1 cellular context compared by ENCODE assay signal in the genomic region with DNA sequence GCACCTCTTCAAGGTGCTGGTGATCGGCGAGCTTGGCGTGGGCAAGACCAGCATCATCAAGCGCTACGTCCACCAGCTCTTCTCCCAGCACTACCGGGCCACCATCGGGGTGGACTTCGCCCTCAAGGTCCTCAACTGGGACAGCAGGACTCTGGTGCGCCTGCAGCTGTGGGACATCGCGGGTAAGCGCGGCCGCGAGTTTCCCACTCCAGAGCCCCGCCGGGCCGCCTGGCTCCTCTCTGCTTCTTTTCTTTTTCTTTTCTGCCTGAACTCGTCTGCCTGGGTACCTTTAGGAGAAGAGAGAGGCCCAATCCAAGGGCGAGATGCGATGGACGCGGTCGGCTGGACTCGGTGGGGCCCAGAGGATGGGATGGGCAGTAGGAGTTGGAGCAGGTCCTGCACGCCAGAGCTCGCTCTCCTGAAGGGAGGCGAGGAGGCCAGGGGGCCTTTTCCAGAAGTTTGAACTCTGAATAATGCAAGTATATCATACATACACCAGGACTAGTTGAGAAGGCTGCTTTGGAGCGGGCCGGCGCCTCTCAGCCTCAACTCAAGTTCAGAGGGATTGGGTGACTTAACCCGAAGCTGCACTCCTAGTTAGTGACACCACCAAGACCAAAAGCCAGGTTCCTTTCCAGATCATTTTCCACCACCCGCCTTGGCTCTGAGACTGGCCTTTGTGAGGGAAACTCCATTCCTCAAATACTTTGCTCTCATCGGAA.
A peak's percentile ranks its signal among the peaks of the same experiment; 100 is the strongest.
TF ChIP-seq lines count a peak whose summit lies in the region.

No MANE protein-coding gene starts in this region.

TF ChIP-seq in HEK293, 187 proteins besides CTCF, POLR2A, EP300 and RAD21 (continued from another document):
- TF ChIP-seq, protein P1, sequence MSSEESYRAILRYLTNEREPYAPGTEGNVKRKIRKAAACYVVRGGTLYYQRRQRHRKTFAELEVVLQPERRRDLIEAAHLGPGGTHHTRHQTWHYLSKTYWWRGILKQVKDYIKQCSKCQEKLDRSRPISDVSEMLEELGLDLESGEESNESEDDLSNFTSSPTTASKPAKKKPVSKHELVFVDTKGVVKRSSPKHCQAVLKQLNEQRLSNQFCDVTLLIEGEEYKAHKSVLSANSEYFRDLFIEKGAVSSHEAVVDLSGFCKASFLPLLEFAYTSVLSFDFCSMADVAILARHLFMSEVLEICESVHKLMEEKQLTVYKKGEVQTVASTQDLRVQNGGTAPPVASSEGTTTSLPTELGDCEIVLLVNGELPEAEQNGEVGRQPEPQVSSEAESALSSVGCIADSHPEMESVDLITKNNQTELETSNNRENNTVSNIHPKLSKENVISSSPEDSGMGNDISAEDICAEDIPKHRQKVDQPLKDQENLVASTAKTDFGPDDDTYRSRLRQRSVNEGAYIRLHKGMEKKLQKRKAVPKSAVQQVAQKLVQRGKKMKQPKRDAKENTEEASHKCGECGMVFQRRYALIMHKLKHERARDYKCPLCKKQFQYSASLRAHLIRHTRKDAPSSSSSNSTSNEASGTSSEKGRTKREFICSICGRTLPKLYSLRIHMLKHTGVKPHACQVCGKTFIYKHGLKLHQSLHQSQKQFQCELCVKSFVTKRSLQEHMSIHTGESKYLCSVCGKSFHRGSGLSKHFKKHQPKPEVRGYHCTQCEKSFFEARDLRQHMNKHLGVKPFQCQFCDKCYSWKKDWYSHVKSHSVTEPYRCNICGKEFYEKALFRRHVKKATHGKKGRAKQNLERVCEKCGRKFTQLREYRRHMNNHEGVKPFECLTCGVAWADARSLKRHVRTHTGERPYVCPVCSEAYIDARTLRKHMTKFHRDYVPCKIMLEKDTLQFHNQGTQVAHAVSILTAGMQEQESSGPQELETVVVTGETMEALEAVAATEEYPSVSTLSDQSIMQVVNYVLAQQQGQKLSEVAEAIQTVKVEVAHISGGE (tag by site-specific recombination; conservative IDR thresholded peaks at IDR 0.05; ENCODE audit: low read depth), result no peak
- TF ChIP-seq HOXA7 (CRISPR knock-in tag; IDR thresholded peaks at IDR 0.05; ENCODE audit: borderline replicate concordance), result no peak
- TF ChIP-seq, protein P2, sequence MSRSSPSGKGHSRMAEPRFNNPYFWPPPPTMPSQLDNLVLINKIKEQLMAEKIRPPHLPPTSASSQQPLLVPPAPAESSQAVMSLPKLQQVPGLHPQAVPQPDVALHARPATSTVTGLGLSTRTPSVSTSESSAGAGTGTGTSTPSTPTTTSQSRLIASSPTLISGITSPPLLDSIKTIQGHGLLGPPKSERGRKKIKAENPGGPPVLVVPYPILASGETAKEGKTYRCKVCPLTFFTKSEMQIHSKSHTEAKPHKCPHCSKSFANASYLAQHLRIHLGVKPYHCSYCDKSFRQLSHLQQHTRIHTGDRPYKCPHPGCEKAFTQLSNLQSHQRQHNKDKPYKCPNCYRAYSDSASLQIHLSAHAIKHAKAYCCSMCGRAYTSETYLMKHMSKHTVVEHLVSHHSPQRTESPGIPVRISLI (tag by site-specific recombination; IDR thresholded peaks at IDR 0.05), result no peak
- TF ChIP-seq, protein P3, sequence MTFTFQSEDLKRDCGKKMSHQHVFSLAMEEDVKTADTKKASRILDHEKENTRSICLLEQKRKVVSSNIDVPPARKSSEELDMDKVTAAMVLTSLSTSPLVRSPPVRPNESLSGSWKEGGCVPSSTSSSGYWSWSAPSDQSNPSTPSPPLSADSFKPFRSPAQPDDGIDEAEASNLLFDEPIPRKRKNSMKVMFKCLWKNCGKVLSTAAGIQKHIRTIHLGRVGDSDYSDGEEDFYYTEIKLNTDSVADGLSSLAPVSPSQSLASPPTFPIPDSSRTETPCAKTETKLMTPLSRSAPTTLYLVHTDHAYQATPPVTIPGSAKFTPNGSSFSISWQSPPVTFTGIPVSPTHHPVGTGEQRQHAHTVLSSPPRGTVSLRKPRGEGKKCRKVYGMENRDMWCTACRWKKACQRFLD (tag by site-specific recombination; IDR thresholded peaks at IDR 0.05), result no peak
- TF ChIP-seq ZNF473 (tag by site-specific recombination; IDR thresholded peaks at IDR 0.05), result no peak
- TF ChIP-seq ZNF521 (tag by site-specific recombination; IDR thresholded peaks at IDR 0.05), result no peak
- TF ChIP-seq, protein P4, sequence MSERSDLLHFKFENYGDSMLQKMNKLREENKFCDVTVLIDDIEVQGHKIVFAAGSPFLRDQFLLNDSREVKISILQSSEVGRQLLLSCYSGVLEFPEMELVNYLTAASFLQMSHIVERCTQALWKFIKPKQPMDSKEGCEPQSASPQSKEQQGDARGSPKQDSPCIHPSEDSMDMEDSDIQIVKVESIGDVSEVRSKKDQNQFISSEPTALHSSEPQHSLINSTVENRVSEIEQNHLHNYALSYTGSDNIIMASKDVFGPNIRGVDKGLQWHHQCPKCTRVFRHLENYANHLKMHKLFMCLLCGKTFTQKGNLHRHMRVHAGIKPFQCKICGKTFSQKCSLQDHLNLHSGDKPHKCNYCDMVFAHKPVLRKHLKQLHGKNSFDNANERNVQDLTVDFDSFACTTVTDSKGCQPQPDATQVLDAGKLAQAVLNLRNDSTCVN (tag by site-specific recombination; optimal IDR thresholded peaks at IDR 0.05), result peak; percentile 45
- TF ChIP-seq ZEB2 (tag by site-specific recombination; IDR thresholded peaks at IDR 0.05), result no peak
- TF ChIP-seq SP2 (tag by site-specific recombination; IDR thresholded peaks at IDR 0.05), result no peak
- no peak for TF ChIP-seq GLI2 (tag by site-specific recombination; IDR thresholded peaks at IDR 0.05; ENCODE audit: borderline replicate concordance, low read depth)
- TF ChIP-seq ZNF140 (tag by site-specific recombination; IDR thresholded peaks at IDR 0.05), result no peak
- TF ChIP-seq ZNF571 (tag by site-specific recombination; IDR thresholded peaks at IDR 0.05), result no peak
- peak; percentile 76 for TF ChIP-seq ZNF335 (tag by site-specific recombination; conservative IDR thresholded peaks at IDR 0.05)
- TF ChIP-seq YY2 (tag by site-specific recombination; IDR thresholded peaks at IDR 0.05), result no peak
- TF ChIP-seq ZNF837 (tag by site-specific recombination; IDR thresholded peaks at IDR 0.05), result no peak
- peak; percentile 77 for TF ChIP-seq ZFP69B (tag by site-specific recombination; IDR thresholded peaks at IDR 0.05)
- peak; percentile 97 for TF ChIP-seq ZNF202 (tag by site-specific recombination; IDR thresholded peaks at IDR 0.05; ENCODE audit: borderline replicate concordance)
- TF ChIP-seq, protein P5, sequence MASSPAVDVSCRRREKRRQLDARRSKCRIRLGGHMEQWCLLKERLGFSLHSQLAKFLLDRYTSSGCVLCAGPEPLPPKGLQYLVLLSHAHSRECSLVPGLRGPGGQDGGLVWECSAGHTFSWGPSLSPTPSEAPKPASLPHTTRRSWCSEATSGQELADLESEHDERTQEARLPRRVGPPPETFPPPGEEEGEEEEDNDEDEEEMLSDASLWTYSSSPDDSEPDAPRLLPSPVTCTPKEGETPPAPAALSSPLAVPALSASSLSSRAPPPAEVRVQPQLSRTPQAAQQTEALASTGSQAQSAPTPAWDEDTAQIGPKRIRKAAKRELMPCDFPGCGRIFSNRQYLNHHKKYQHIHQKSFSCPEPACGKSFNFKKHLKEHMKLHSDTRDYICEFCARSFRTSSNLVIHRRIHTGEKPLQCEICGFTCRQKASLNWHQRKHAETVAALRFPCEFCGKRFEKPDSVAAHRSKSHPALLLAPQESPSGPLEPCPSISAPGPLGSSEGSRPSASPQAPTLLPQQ (tag by site-specific recombination; IDR thresholded peaks at IDR 0.05), result peak; percentile 79; the same call in 1 of the 2 replicates
- no peak for TF ChIP-seq ZNF529 (tag by site-specific recombination; IDR thresholded peaks at IDR 0.05; ENCODE audit: insufficient replicate concordance)
- TF ChIP-seq IKZF3 (tag by site-specific recombination; IDR thresholded peaks at IDR 0.05), result no peak
